Comparison of ENCODE assay signal across 9 cellular contexts in the genomic region with DNA sequence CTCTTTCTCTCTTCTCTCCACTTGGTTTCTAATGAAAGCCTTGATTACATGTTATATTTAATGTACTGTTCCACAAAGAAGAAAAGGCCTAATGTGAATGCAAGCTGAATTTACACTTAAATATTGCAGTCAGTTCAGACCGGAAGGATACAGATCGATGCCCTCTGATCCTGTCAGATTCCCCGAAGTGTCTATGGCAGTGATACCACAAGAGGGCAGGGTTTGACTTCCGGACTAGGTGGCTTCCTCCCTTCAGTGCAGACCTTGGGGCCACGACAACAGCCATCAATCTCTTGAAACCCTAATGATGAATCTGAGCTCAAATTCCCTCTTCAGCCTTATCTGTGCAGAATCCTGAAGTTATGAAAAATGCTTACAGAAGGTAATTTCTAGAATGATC. TPM values are rescaled to one million over a fixed set of nuclear protein-coding genes. Genes with fewer than 3 reads are reported as not detected.
DNase-seq lines count a peak whose midpoint lies in the region; ATAC-seq and TF ChIP-seq lines count a peak whose summit lies in the region.
"Had no signal": no experiment of that assay in that cellular context is flagged by ENCODE, and none has a peak within 500 bp of the region (broad histone marks: within the 10 kb centered on the region; RNA-seq: fewer than 3 reads in every experiment).

No MANE protein-coding gene starts in this region.

- peak; percentile 48 for TF ChIP-seq CTCF in cardiac fibroblast (IDR thresholded peaks at IDR 0.05; ENCODE audit: low read depth, low read length)

- H3K4me3 ChIP-seq in cardiac fibroblast (replicated peaks in 1 of 2; ENCODE audit: low read depth in 2 of 2, low read length in 2 of 2), result no peak overlapping the region

- H3K4me1 Mint-ChIP-seq in stimulated activated naive B cell treated with anti-CD40 and anti-IgM and Interleukin-4, amounts not matched to agents 10 μg/mL and 1 μg/mL and 100 μg/mL, for 72 hours, result no peaks in the 10 kb centered on the region
- H3K4me1 Mint-ChIP-seq: naive B cell had no signal

- H3K9me3 Mint-ChIP-seq in stimulated activated naive B cell treated with anti-CD40 and anti-IgM and Interleukin-4, amounts not matched to agents 10 μg/mL and 1 μg/mL and 100 μg/mL, for 72 hours, result peaks cover 0 to 4% of the 10 kb centered on the region in 2 donors

- no peak overlapping the region for H3K4me3 Mint-ChIP-seq in stimulated activated naive B cell treated with anti-CD40 and anti-IgM and Interleukin-4, amounts not matched to agents 10 μg/mL and 1 μg/mL and 100 μg/mL, for 72 hours
- H3K4me3 Mint-ChIP-seq: naive B cell had no signal

- ATAC-seq in GM21360 (IDR thresholded peaks at IDR 0.05; ENCODE audit: unreplicated experiment) (peak; percentile 79), HG03521 (IDR thresholded peaks at IDR 0.05; ENCODE audit: unreplicated experiment) (peak; percentile 75), HG03039 (IDR thresholded peaks at IDR 0.05; ENCODE audit: unreplicated experiment) (no peak)
- no peak for ATAC-seq in stimulated activated naive B cell treated with anti-CD40 and anti-IgM and Interleukin-4, amounts not matched to agents 10 μg/mL and 1 μg/mL and 100 μg/mL, for 72 hours (replicated peaks)

- H3K36me3 Mint-ChIP-seq in stimulated activated naive B cell treated with anti-CD40 and anti-IgM and Interleukin-4, amounts not matched to agents 10 μg/mL and 1 μg/mL and 100 μg/mL, for 72 hours, result no peaks in the 10 kb centered on the region
- H3K36me3 Mint-ChIP-seq: naive B cell had no signal

- peaks cover 3 to 5% of the 10 kb centered on the region in 2 donors for H3K27me3 Mint-ChIP-seq in stimulated activated naive B cell treated with anti-CD40 and anti-IgM and Interleukin-4, amounts not matched to agents 10 μg/mL and 1 μg/mL and 100 μg/mL, for 72 hours

- DNase-seq in Daoy (ENCODE audit: low read depth) (peak; percentile 24), NCI-H82 treated with DMSO at 0.1 percent for 48 hours (lab: John Stamatoyannopoulos, UW; ENCODE audit: unreplicated experiment) (peak; percentile 67), cardiac fibroblast (ENCODE audit: low read depth in 2 of 2) (peak; percentile 8 to 39), middle frontal gyrus (ENCODE audit: extremely low spot score, low spot score) (peak; percentile 39)
- DNase-seq in stimulated activated naive B cell treated with anti-CD40 and anti-IgM and Interleukin-4, amounts not matched to agents 10 μg/mL and 1 μg/mL and 100 μg/mL, for 72 hours, result no peak
- DNase-seq: naive B cell had no signal

- H3K27ac Mint-ChIP-seq in stimulated activated naive B cell treated with anti-CD40 and anti-IgM and Interleukin-4, amounts not matched to agents 10 μg/mL and 1 μg/mL and 100 μg/mL, for 72 hours, result no peak overlapping the region

RNA-seq across cellular contexts. Expression of a gene that starts 29.5 kb away (rescaled TPM):
- not detected in 2 replicates for total RNA-seq in Daoy (2014; rRNA removed; shearing (Covaris generic))

Comparison
In these comparisons a context has a peak if more than half of its experiments do, and no peak if none do; other contexts are left out.
1. ATAC-seq: peak in GM21360 (single experiment) and HG03521 (single experiment); none in stimulated activated naive B cell treated with anti-CD40 and anti-IgM and Interleukin-4, amounts not matched to agents 10 μg/mL and 1 μg/mL and 100 μg/mL, for 72 hours (0 of 2) and HG03039 (single experiment).